In the genomic region with DNA sequence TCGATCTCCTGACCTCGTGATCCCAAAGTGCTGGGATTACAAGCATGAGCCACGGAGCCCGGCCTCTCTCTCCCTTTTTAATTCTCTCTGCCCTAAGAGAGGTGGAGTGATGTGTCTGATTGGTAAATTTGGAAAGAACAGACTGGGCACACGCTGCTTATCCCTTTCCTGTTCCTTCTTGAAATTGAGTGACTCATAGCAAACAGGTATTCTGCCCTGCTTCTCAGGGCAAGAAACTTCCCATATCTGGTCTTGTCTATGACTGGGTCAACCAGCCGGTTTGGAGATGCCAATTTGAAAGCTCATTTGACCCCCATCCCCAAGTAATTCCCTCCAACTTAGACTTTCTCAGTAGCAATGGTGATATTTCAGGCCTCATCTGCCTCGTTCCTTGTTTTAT, we compare ENCODE assay signal across 24 cellular contexts. TPM values are rescaled to one million over a fixed set of nuclear protein-coding genes. Genes with fewer than 3 reads are reported as not detected.
"Had no signal": no experiment of that assay in that cellular context is flagged by ENCODE, and none has a peak within 500 bp of the region (broad histone marks: within the 10 kb centered on the region; RNA-seq: fewer than 3 reads in every experiment).

No MANE protein-coding gene starts in this region.

- H3K4me1 Mint-ChIP-seq: activated B cell treated with CpG ODN at 0.5 μM for 24 hours; activated CD4-positive, alpha-beta T cell treated with anti-CD3 and anti-CD28 coated beads, Interleukin-2, amount 10 ng/mL, durations not matched to agents 24 days and 14 days; activated CD8-positive, alpha-beta memory T cell treated with anti-CD3 and anti-CD28 coated beads, Interleukin-2, amount 10 ng/mL, durations not matched to agents 7 days and 5 days; activated naive CD8-positive, alpha-beta T cell treated with anti-CD3 and anti-CD28 coated beads for 36 hours; T-cell had no signal

- ATAC-seq: activated CD8-positive, alpha-beta memory T cell treated with anti-CD3 and anti-CD28 coated beads, Interleukin-2, amount 10 ng/mL, durations not matched to agents 7 days and 5 days; activated T-cell treated with anti-CD3 and anti-CD28 coated beads, Interleukin-2, amount 50 U/mL, for 4 hours; Right ventricle myocardium inferior; T-cell had no signal

- H3K36me3 Mint-ChIP-seq: activated CD8-positive, alpha-beta memory T cell treated with anti-CD3 and anti-CD28 coated beads, Interleukin-2, amount 10 ng/mL, durations not matched to agents 7 days and 5 days; activated naive CD8-positive, alpha-beta T cell treated with anti-CD3 and anti-CD28 coated beads for 36 hours; T-cell had no signal

- H3K4me3 Mint-ChIP-seq: activated B cell treated with CpG ODN at 0.5 μM for 24 hours; activated CD4-positive, alpha-beta T cell treated with anti-CD3 and anti-CD28 coated beads, Interleukin-2, amount 10 ng/mL, durations not matched to agents 24 days and 14 days; activated CD8-positive, alpha-beta memory T cell treated with anti-CD3 and anti-CD28 coated beads, Interleukin-2, amount 10 ng/mL, durations not matched to agents 7 days and 5 days; activated naive CD8-positive, alpha-beta T cell treated with anti-CD3 and anti-CD28 coated beads for 36 hours; activated T-cell treated with anti-CD3 and anti-CD28 coated beads, Interleukin-2, amount 50 U/mL, for 4 hours; T-cell had no signal

- H3K36me3 ChIP-seq: adrenal gland had no signal

- H3K9me3 Mint-ChIP-seq: activated B cell treated with CpG ODN at 0.5 μM for 24 hours; activated CD4-positive, alpha-beta T cell treated with anti-CD3 and anti-CD28 coated beads, Interleukin-2, amount 10 ng/mL, durations not matched to agents 24 days and 14 days; activated naive CD8-positive, alpha-beta T cell treated with anti-CD3 and anti-CD28 coated beads for 36 hours; activated T-cell treated with anti-CD3 and anti-CD28 coated beads, Interleukin-2, amount 50 U/mL, for 4 hours had no signal

- H3K27me3 ChIP-seq: adrenal gland had no signal

- H3K27ac Mint-ChIP-seq: activated B cell treated with CpG ODN at 0.5 μM for 24 hours; activated CD4-positive, alpha-beta T cell treated with anti-CD3 and anti-CD28 coated beads, Interleukin-2, amount 10 ng/mL, durations not matched to agents 24 days and 14 days; activated CD8-positive, alpha-beta memory T cell treated with anti-CD3 and anti-CD28 coated beads, Interleukin-2, amount 10 ng/mL, durations not matched to agents 7 days and 5 days; activated naive CD8-positive, alpha-beta T cell treated with anti-CD3 and anti-CD28 coated beads for 36 hours; T-cell had no signal

- H3K9me3 ChIP-seq: adrenal gland had no signal

- H3K27ac ChIP-seq: adrenal gland, PC-9, SK-N-MC had no signal

- H3K4me3 ChIP-seq: adrenal gland, PC-9, SK-N-MC had no signal

- H3K4me1 ChIP-seq: adrenal gland had no signal

- H3K4me2 ChIP-seq: PC-9 had no signal

- H3K27me3 Mint-ChIP-seq: activated CD4-positive, alpha-beta T cell treated with anti-CD3 and anti-CD28 coated beads, Interleukin-2, amount 10 ng/mL, durations not matched to agents 24 days and 14 days; activated CD8-positive, alpha-beta memory T cell treated with anti-CD3 and anti-CD28 coated beads, Interleukin-2, amount 10 ng/mL, durations not matched to agents 7 days and 5 days had no signal

- H2AFZ ChIP-seq: PC-9 had no signal

- DNase-seq: activated B cell treated with CpG ODN at 0.5 μM for 24 hours; activated CD4-positive, alpha-beta T cell treated with anti-CD3 and anti-CD28 coated beads for 1 hour; activated CD4-positive, alpha-beta T cell treated with anti-CD3 and anti-CD28 coated beads, Interleukin-2, amount 10 ng/mL, durations not matched to agents 24 days and 14 days; activated CD4-positive, alpha-beta T cell treated with anti-CD3 and anti-CD28 coated beads, Interleukin-2, amount 50 U/mL, for 48 hours; activated CD8-positive, alpha-beta memory T cell treated with anti-CD3 and anti-CD28 coated beads, Interleukin-2, amount 10 ng/mL, durations not matched to agents 7 days and 5 days; activated effector memory CD4-positive, alpha-beta T cell treated with anti-CD3 and anti-CD28 coated beads, Interleukin-2, amount 50 U/mL, for 16 hours; activated naive CD4-positive, alpha-beta T cell treated with Interleukin-2 at 50 U/mL for 16 hours; activated naive CD8-positive, alpha-beta T cell treated with anti-CD3 and anti-CD28 coated beads for 36 hours; activated T-cell treated with anti-CD3 and anti-CD28 coated beads, Interleukin-2, amount 50 U/mL, for 4 hours; adrenal gland; anterior cingulate cortex; MM.1S; NCI-H1105; NCI-H1436; NCI-H1694 treated with DMSO at 0.1 percent for 48 hours; NCI-H2081; NCI-H510A treated with DMSO at 0.1 percent for 48 hours; NCI-H69; PC-9; T-cell; T-helper 2 cell; T1000 had no signal

RNA-seq across cellular contexts. Expression of a gene that starts 15.0 kb away (rescaled TPM):
- total RNA-seq: activated B cell treated with CpG ODN at 0.5 μM for 24 hours; activated CD4-positive, alpha-beta T cell treated with anti-CD3 and anti-CD28 coated beads, Interleukin-2, amount 10 ng/mL, durations not matched to agents 24 days and 14 days; activated CD8-positive, alpha-beta memory T cell treated with anti-CD3 and anti-CD28 coated beads, Interleukin-2, amount 10 ng/mL, durations not matched to agents 7 days and 5 days; activated naive CD8-positive, alpha-beta T cell treated with anti-CD3 and anti-CD28 coated beads for 36 hours; activated T-cell treated with anti-CD3 and anti-CD28 coated beads, Interleukin-2, amount 50 U/mL, for 4 hours; Right ventricle myocardium inferior had no signal
